ENCODE assay signal across 17 cellular contexts in the genomic region with DNA sequence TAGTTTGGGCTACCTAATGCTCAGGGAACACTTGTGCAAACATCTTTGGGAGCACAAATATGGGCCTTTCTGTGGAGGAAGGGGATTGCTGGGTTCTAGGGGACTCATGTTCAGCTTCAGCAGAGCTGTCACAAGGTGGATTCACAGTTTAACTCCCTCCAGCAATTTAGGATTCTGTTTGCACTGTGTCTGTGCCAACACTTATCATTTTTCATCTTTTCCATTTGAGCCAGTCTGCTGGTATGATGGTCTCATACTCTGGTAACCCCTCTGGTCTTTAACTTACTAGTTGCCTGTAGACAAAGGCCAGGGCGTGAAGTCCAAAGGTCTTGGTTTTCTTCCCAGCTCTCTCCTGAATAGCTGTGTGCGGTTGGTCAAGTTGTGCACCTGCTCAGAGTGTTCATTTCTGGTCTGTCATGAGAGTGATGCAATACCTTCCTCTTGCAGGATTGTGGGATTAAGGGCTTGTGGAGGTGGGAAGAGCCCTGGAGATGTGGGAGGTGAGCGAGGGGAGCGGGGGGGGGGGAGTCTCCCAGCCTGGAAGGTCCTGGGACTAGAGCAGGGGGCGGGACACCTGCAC.
A peak's percentile ranks its signal among the peaks of the same experiment; 100 is the strongest.
DNase-seq lines count a peak whose midpoint lies in the region; ATAC-seq, FAIRE-seq and TF ChIP-seq lines count a peak whose summit lies in the region.
"Had no signal": no experiment of that assay in that cellular context is flagged by ENCODE, and none has a peak within 500 bp of the region (broad histone marks: within the 10 kb centered on the region; RNA-seq: fewer than 3 reads in every experiment).

No MANE protein-coding gene starts in this region.

- H2AFZ ChIP-seq in HepG2 (ENCODE audit: low read length) = no peak overlapping the region

- no peak for TF ChIP-seq CTCF in HepG2 (CRISPR knock-in tag; IDR thresholded peaks at IDR 0.05)

- no peak for ATAC-seq in stimulated activated naive CD8-positive, alpha-beta T cell treated with anti-CD3 and anti-CD28 coated beads, Interleukin-15, amount 100 ng/mL, for 72 hours
- ATAC-seq in activated T-helper 17 cell treated with anti-CD3 and anti-CD28 coated beads, Interleukin-2, amount 50 U/mL, for 72 hours (replicated peaks) = no peak
- peak; percentile 66 for ATAC-seq in HepG2
- ATAC-seq: Right ventricle myocardium inferior had no signal

- H3K4me2 ChIP-seq in HepG2 (ENCODE audit: low read depth, low read length) = peak overlapping the region; percentile 0; the same call in 1 of the 2 replicates

- POLR2A ChIA-PET in HepG2 (lab: Yijun Ruan, JAX) = interaction anchor here (0.9 to 1.3 kb wide), 2 partner anchors 10 to 48 kb away, joined by 3 to 4 read pairs; no protein-coding TSS in a partner anchor

- no peak overlapping the region for H3K4me3 ChIP-seq in HepG2 (replicated peaks in 1 of 3; ENCODE audit: insufficient read depth in 1 of 3, low read depth in 2 of 3, low read length in 3 of 3)
- H3K4me3 ChIP-seq in small intestine (ENCODE audit: low read depth in 1 of 2, low read length in 2 of 2) = no peak overlapping the region
- H3K4me3 ChIP-seq: SK-N-MC had no signal

- H3K27ac Mint-ChIP-seq in stimulated activated naive CD8-positive, alpha-beta T cell treated with anti-CD3 and anti-CD28 coated beads, Interleukin-15, Interleukin-2, amounts not matched to agents 100 ng/mL and 50 ng/mL, for 24 hours = peak overlapping the region; percentile 31
- no peak overlapping the region for H3K27ac Mint-ChIP-seq in stimulated activated naive CD8-positive, alpha-beta T cell treated with anti-CD3 and anti-CD28 coated beads, Interleukin-15, amount 100 ng/mL, for 72 hours
- H3K27ac Mint-ChIP-seq in activated T-helper 17 cell treated with anti-CD3 and anti-CD28 coated beads, Interleukin-2, amount 50 U/mL, for 72 hours = peak overlapping the region; percentile 96

- in situ Hi-C loops in HepG2 (cut with HindIII; ENCODE audit: extremely low pct_ligation_motif_present, low pct_unique_long_range_greater_than_20kb) = no loop called here

- TF ChIP-seq EP300 in HepG2 (IDR thresholded peaks at IDR 0.05; ENCODE audit: low read depth in 2 of 2, low read length in 2 of 2) (no peak), HepG2 (CRISPR knock-in tag; IDR thresholded peaks at IDR 0.05; ENCODE audit: borderline replicate concordance) (no peak)

- peaks cover 68% of the 10 kb centered on the region for H3K4me1 ChIP-seq in HepG2 (ENCODE audit: insufficient read depth, low read length)
- peaks cover 12 to 17% of the 10 kb centered on the region in 2 donors for H3K4me1 ChIP-seq in small intestine (ENCODE audit: control insufficient read depth in 2 of 2, insufficient read depth in 1 of 2, low read depth in 1 of 2, low read length in 1 of 2)

- TF ChIP-seq POLR2A in HepG2 (IDR thresholded peaks at IDR 0.05; ENCODE audit: insufficient read depth in 1 of 2, low read depth in 2 of 2, low read length in 2 of 2) = no peak

- DNase-seq in stimulated activated naive CD8-positive, alpha-beta T cell treated with anti-CD3 and anti-CD28 coated beads, Interleukin-15, amount 100 ng/mL, for 72 hours = no peak
- DNase-seq in HepG2 (ENCODE audit: low spot score) (peak; percentile 78), small intestine (peak; percentile 91), hippocampal formation (lab: John Stamatoyannopoulos, UW) (no peak)
- no peak for DNase-seq in NK-92 treated with Interleukin-12 subunit alpha and Interleukin-12 subunit beta, amount 100 ng/mL, for 24 hours (lab: John Stamatoyannopoulos, UW)
- DNase-seq in activated CD4-positive, CD25-positive, alpha-beta regulatory T cell (lab: John Stamatoyannopoulos, UW) = no peak
- DNase-seq: CD4-positive, CD25-positive, alpha-beta regulatory T cell; EL; HCEC 1CT; MM.1S; NCI-H1105; NCI-H1694 treated with DMSO at 0.1 percent for 48 hours had no signal

- H3K9me3 ChIP-seq in HepG2 (ENCODE audit: low read length) = no peaks in the 10 kb centered on the region
- no peaks in the 10 kb centered on the region for H3K9me3 ChIP-seq in small intestine (ENCODE audit: control insufficient read depth, low read depth)

- no peak overlapping the region for H3K9ac ChIP-seq in HepG2 (ENCODE audit: insufficient read depth, low read depth, low read length)

- no peaks in the 10 kb centered on the region for H3K9me3 Mint-ChIP-seq in stimulated activated naive CD8-positive, alpha-beta T cell treated with anti-CD3 and anti-CD28 coated beads, Interleukin-15, Interleukin-2, amounts not matched to agents 100 ng/mL and 50 ng/mL, for 24 hours
- no peaks in the 10 kb centered on the region for H3K9me3 Mint-ChIP-seq in stimulated activated naive CD8-positive, alpha-beta T cell treated with anti-CD3 and anti-CD28 coated beads, Interleukin-15, amount 100 ng/mL, for 72 hours
- H3K9me3 Mint-ChIP-seq in activated T-helper 17 cell treated with anti-CD3 and anti-CD28 coated beads, Interleukin-2, amount 50 U/mL, for 72 hours = no peaks in the 10 kb centered on the region
- H3K9me3 Mint-ChIP-seq: CD4-positive, CD25-positive, alpha-beta regulatory T cell had no signal

- no peak for TF ChIP-seq RAD21 in HepG2 (CRISPR knock-in tag; IDR thresholded peaks at IDR 0.05)

- WGBS in HepG2 (ENCODE audit: low lambda C conversion rate) = 75% methylated on average over 5 of the region's 5 CpGs
- WGBS in small intestine, 3 donors = 47 to 86% (median 81%) methylated on average over 4 to 5 of the region's 5 CpGs

- H3K27me3 Mint-ChIP-seq in stimulated activated naive CD8-positive, alpha-beta T cell treated with anti-CD3 and anti-CD28 coated beads, Interleukin-15, Interleukin-2, amounts not matched to agents 100 ng/mL and 50 ng/mL, for 24 hours = no peaks in the 10 kb centered on the region
- no peaks in the 10 kb centered on the region for H3K27me3 Mint-ChIP-seq in stimulated activated naive CD8-positive, alpha-beta T cell treated with anti-CD3 and anti-CD28 coated beads, Interleukin-15, amount 100 ng/mL, for 72 hours
- no peaks in the 10 kb centered on the region for H3K27me3 Mint-ChIP-seq in activated T-helper 17 cell treated with anti-CD3 and anti-CD28 coated beads, Interleukin-2, amount 50 U/mL, for 72 hours
- H3K27me3 Mint-ChIP-seq: CD4-positive, CD25-positive, alpha-beta regulatory T cell had no signal

- FAIRE-seq in HepG2 (lab: Jason Lieb, UNC) (peak; percentile 85), small intestine (lab: Jason Lieb, UNC) (no peak)

- H3K27ac ChIP-seq in HepG2 (ENCODE audit: extremely low read length, insufficient read depth, low read length) (peak overlapping the region; percentile 5), small intestine (ENCODE audit: low read depth in 1 of 2, low read length in 1 of 2) (no peak overlapping the region)
- H3K27ac ChIP-seq: HL-60, SK-N-MC had no signal

- CTCF ChIA-PET in HepG2 (lab: Yijun Ruan, JAX; ENCODE audit: low intra/inter-chr PET ratio, low total read pairs) = no interaction called here

- peaks cover 78% of the 10 kb centered on the region for H3K79me2 ChIP-seq in HepG2 (ENCODE audit: insufficient read depth, low read length)

- no peaks in the 10 kb centered on the region for H3K36me3 Mint-ChIP-seq in stimulated activated naive CD8-positive, alpha-beta T cell treated with anti-CD3 and anti-CD28 coated beads, Interleukin-15, Interleukin-2, amounts not matched to agents 100 ng/mL and 50 ng/mL, for 24 hours (ENCODE audit: low read depth)
- H3K36me3 Mint-ChIP-seq in activated T-helper 17 cell treated with anti-CD3 and anti-CD28 coated beads, Interleukin-2, amount 50 U/mL, for 72 hours (ENCODE audit: low read depth) = peaks cover 6% of the 10 kb centered on the region

- H3K4me1 Mint-ChIP-seq in stimulated activated naive CD8-positive, alpha-beta T cell treated with anti-CD3 and anti-CD28 coated beads, Interleukin-15, Interleukin-2, amounts not matched to agents 100 ng/mL and 50 ng/mL, for 24 hours (ENCODE audit: low read depth) = peaks cover 31% of the 10 kb centered on the region
- peaks cover 37% of the 10 kb centered on the region for H3K4me1 Mint-ChIP-seq in stimulated activated naive CD8-positive, alpha-beta T cell treated with anti-CD3 and anti-CD28 coated beads, Interleukin-15, amount 100 ng/mL, for 72 hours
- peaks cover 19% of the 10 kb centered on the region for H3K4me1 Mint-ChIP-seq in activated T-helper 17 cell treated with anti-CD3 and anti-CD28 coated beads, Interleukin-2, amount 50 U/mL, for 72 hours

- H3K27me3 ChIP-seq in HepG2 (ENCODE audit: control insufficient read depth in 1 of 2, insufficient read depth in 2 of 2, low read length in 2 of 2) (no peaks in the 10 kb centered on the region), small intestine (ENCODE audit: control insufficient read depth in 2 of 2, insufficient read depth in 2 of 2, low read length in 2 of 2) (no peaks in the 10 kb centered on the region)

- intact Hi-C loops in HepG2 (cut with micrococcal nuclease; ENCODE audit: unreplicated experiment) = no loop called here

- H3K36me3 ChIP-seq in HepG2 (replicated peaks in 1 of 2; ENCODE audit: control insufficient read depth in 1 of 2, insufficient read depth in 2 of 2, low read length in 2 of 2) = peaks cover 3 to 13% of the 10 kb centered on the region in 2 experiments; a peak in 2 of 5 replicates
- no peaks in the 10 kb centered on the region for H3K36me3 ChIP-seq in small intestine (ENCODE audit: control insufficient read depth in 2 of 2, insufficient read depth in 2 of 2, low read length in 2 of 2)

- H3K4me3 Mint-ChIP-seq in stimulated activated naive CD8-positive, alpha-beta T cell treated with anti-CD3 and anti-CD28 coated beads, Interleukin-15, Interleukin-2, amounts not matched to agents 100 ng/mL and 50 ng/mL, for 24 hours = no peak overlapping the region
- no peak overlapping the region for H3K4me3 Mint-ChIP-seq in stimulated activated naive CD8-positive, alpha-beta T cell treated with anti-CD3 and anti-CD28 coated beads, Interleukin-15, amount 100 ng/mL, for 72 hours
- H3K4me3 Mint-ChIP-seq in activated T-helper 17 cell treated with anti-CD3 and anti-CD28 coated beads, Interleukin-2, amount 50 U/mL, for 72 hours = no peak overlapping the region
- H3K4me3 Mint-ChIP-seq: CD4-positive, CD25-positive, alpha-beta regulatory T cell had no signal

- BruUV-seq in HepG2 (replicated peaks; lab: Mats Ljungman, UMichigan) = no TSS peak

- H4K20me1 ChIP-seq in HepG2 (ENCODE audit: insufficient read depth, low read length) = peaks cover 74% of the 10 kb centered on the region

TF ChIP-seq in HepG2, 621 proteins besides CTCF, POLR2A, EP300 and RAD21 (continues in another document):
- no peak for TF ChIP-seq ZNF678 (CRISPR knock-in tag; IDR thresholded peaks at IDR 0.05)
- TF ChIP-seq, protein P1, sequence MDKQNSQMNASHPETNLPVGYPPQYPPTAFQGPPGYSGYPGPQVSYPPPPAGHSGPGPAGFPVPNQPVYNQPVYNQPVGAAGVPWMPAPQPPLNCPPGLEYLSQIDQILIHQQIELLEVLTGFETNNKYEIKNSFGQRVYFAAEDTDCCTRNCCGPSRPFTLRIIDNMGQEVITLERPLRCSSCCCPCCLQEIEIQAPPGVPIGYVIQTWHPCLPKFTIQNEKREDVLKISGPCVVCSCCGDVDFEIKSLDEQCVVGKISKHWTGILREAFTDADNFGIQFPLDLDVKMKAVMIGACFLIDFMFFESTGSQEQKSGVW (CRISPR knock-in tag; IDR thresholded peaks at IDR 0.05; ENCODE audit: borderline replicate concordance) = no peak

Comparison
In these comparisons a context has a peak if more than half of its experiments do, and no peak if none do; other contexts are left out.
1. H3K27ac Mint-ChIP-seq: peak in stimulated activated naive CD8-positive, alpha-beta T cell treated with anti-CD3 and anti-CD28 coated beads, Interleukin-15, Interleukin-2, amounts not matched to agents 100 ng/mL and 50 ng/mL, for 24 hours (single experiment) and activated T-helper 17 cell treated with anti-CD3 and anti-CD28 coated beads, Interleukin-2, amount 50 U/mL, for 72 hours (single experiment); none in stimulated activated naive CD8-positive, alpha-beta T cell treated with anti-CD3 and anti-CD28 coated beads, Interleukin-15, amount 100 ng/mL, for 72 hours (0 of 2).
2. DNase-seq: peak in HepG2 (single experiment) and small intestine (single experiment); none in stimulated activated naive CD8-positive, alpha-beta T cell treated with anti-CD3 and anti-CD28 coated beads, Interleukin-15, amount 100 ng/mL, for 72 hours (0 of 2), NK-92 treated with Interleukin-12 subunit alpha and Interleukin-12 subunit beta, amount 100 ng/mL, for 24 hours (single experiment), activated CD4-positive, CD25-positive, alpha-beta regulatory T cell (0 of 4) and hippocampal formation (0 of 2).